ENCODE assay signal across 1 cellular context in the genomic region with DNA sequence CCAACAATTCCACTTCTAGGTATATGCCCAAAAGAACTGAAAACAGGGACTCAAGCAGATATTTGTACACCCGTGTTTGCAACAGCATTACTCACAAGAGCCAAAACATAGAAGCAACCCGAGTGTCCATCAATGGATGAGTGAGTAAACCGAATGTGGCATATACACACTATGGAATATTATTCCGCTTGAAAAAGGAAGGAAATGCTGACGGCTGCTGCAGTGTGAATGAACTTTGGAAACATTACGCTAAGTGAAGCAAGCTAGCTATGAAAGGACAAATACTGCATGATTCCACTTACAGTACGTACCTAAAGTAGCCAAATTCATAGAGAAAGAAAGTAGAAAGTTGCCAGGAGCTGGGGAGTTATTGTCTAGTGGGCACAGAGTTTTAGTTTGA.
TF ChIP-seq lines count a peak whose summit lies in the region.

No MANE protein-coding gene starts in this region.

TF ChIP-seq in HepG2, 621 proteins besides CTCF, POLR2A, EP300 and RAD21 (continued from another document):
- peak; percentile 23; the same call in 1 of the 2 replicates for TF ChIP-seq HNF4A (CRISPR knock-in tag; IDR thresholded peaks at IDR 0.05)
